Comparison of ENCODE assay signal across 10 cellular contexts in the genomic region with DNA sequence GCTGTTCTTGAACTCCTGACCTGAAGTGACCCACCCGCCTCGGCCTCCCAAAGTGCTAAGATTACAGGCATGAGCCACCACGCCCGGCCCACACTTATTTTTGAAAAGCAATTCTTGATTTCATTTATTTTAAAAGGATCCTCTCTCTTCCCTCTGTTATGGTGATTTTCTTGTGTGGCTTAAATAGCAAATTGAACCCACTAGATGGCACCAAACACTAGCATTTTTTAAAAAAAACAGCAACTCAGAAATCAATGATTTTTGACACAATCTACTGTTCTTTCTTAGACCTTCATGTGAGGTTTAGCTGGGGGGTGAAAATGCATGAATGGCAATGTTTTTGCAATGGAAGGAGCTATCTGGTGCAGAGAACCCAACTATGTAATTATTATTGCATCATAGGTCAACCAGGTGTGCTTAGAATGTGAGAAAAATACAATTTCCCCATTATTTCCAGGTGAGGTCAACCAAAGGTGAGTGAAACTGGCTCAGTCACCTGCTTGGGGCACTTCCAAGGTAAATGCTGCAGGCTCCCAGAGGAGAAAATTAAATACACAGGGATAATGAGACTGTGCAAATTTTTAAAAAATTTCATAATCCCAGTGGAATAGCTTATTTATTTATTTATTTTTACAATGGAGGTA.
DNase-seq lines count a peak whose midpoint lies in the region; ATAC-seq and TF ChIP-seq lines count a peak whose summit lies in the region.
"Had no signal": no experiment of that assay in that cellular context is flagged by ENCODE, and none has a peak within 500 bp of the region (broad histone marks: within the 10 kb centered on the region; RNA-seq: fewer than 3 reads in every experiment).

No MANE protein-coding gene starts in this region.

- peak; percentile 0 for DNase-seq in SKM-1 treated with dmso at 0.1 percent for 144 hours (lab: John Stamatoyannopoulos, UW; ENCODE audit: unreplicated experiment)
- no peak for DNase-seq in SKM-1 (lab: John Stamatoyannopoulos, UW; ENCODE audit: unreplicated experiment)
- peak; percentile 18 for DNase-seq in NCI-H2171 treated with DMSO at 0.1 percent for 48 hours (lab: John Stamatoyannopoulos, UW)
- no peak for DNase-seq in endodermal cell
- peak; percentile 13 for DNase-seq in superior temporal gyrus (ENCODE audit: extremely low spot score)
- no peak for DNase-seq in activated naive CD4-positive, alpha-beta T cell treated with anti-CD3 and anti-CD28 coated beads for 36 hours
- no peak for DNase-seq in activated naive CD4-positive, alpha-beta T cell treated with Interleukin-2 at 50 U/mL for 16 hours

- H3K9me3 Mint-ChIP-seq in endodermal cell = no peaks in the 10 kb centered on the region
- no peaks in the 10 kb centered on the region for H3K9me3 Mint-ChIP-seq in activated naive CD4-positive, alpha-beta T cell treated with anti-CD3 and anti-CD28 coated beads for 36 hours

- no peaks in the 10 kb centered on the region for H3K36me3 ChIP-seq in endodermal cell (ENCODE audit: control insufficient read depth, insufficient read depth, low read length)
- H3K36me3 ChIP-seq: thoracic aorta had no signal

- no peak overlapping the region for H3K4me3 Mint-ChIP-seq in endodermal cell
- H3K4me3 Mint-ChIP-seq in activated naive CD4-positive, alpha-beta T cell treated with anti-CD3 and anti-CD28 coated beads for 36 hours = no peak overlapping the region

- no peaks in the 10 kb centered on the region for H3K27me3 Mint-ChIP-seq in endodermal cell (ENCODE audit: insufficient read depth)
- peaks cover 2% of the 10 kb centered on the region for H3K27me3 Mint-ChIP-seq in activated naive CD4-positive, alpha-beta T cell treated with anti-CD3 and anti-CD28 coated beads for 36 hours (ENCODE audit: low read depth)

- 40 to 42% methylated on average over 2 to 4 of the region's 4 CpGs for WGBS in endodermal cell (ENCODE audit: insufficient coverage in 1 of 2, insufficient read length in 1 of 2), 2 experiments

- no peaks in the 10 kb centered on the region for H3K4me1 Mint-ChIP-seq in endodermal cell
- no peaks in the 10 kb centered on the region for H3K4me1 Mint-ChIP-seq in activated naive CD4-positive, alpha-beta T cell treated with anti-CD3 and anti-CD28 coated beads for 36 hours (ENCODE audit: low read depth)

- no peak overlapping the region for H3K4me3 ChIP-seq in endodermal cell (ENCODE audit: low read length)
- H3K4me3 ChIP-seq: lung, thoracic aorta had no signal

- CTCF ChIA-PET in activated naive CD4-positive, alpha-beta T cell treated with anti-CD3 and anti-CD28 coated beads for 36 hours (lab: Charles Lee) = interaction anchor here (0.7 kb wide), 1 partner anchor 795 kb away, joined by 4 read pairs; no protein-coding TSS in a partner anchor

- TF ChIP-seq CTCF in endodermal cell (conservative IDR thresholded peaks at IDR 0.05) = peak; percentile 82

- H3K27me3 ChIP-seq in endodermal cell (ENCODE audit: control insufficient read depth, insufficient read depth, low read length, poor library complexity, severe bottlenecking) = no peaks in the 10 kb centered on the region

- H3K9me3 ChIP-seq in endodermal cell (ENCODE audit: control insufficient read depth, low read length) = no peaks in the 10 kb centered on the region
- H3K9me3 ChIP-seq: thoracic aorta had no signal

- intact Hi-C loops in activated naive CD4-positive, alpha-beta T cell treated with anti-CD3 and anti-CD28 coated beads for 36 hours (cut with micrococcal nuclease) = no loop called here

- no peak overlapping the region for H3K27ac ChIP-seq in endodermal cell (ENCODE audit: low read depth, low read length)
- H3K27ac ChIP-seq: thoracic aorta had no signal

- no peaks in the 10 kb centered on the region for H3K4me1 ChIP-seq in endodermal cell (ENCODE audit: control insufficient read depth, insufficient read depth, low read length)

- H3K36me3 Mint-ChIP-seq in endodermal cell (ENCODE audit: low read depth) = no peaks in the 10 kb centered on the region
- no peaks in the 10 kb centered on the region for H3K36me3 Mint-ChIP-seq in activated naive CD4-positive, alpha-beta T cell treated with anti-CD3 and anti-CD28 coated beads for 36 hours (ENCODE audit: low read depth)

- H3K27ac Mint-ChIP-seq in endodermal cell = no peak overlapping the region
- no peak overlapping the region for H3K27ac Mint-ChIP-seq in activated naive CD4-positive, alpha-beta T cell treated with anti-CD3 and anti-CD28 coated beads for 36 hours

- no peak for ATAC-seq in HG02973 (IDR thresholded peaks at IDR 0.05; ENCODE audit: unreplicated experiment)

- no peak overlapping the region for H3K9ac ChIP-seq in endodermal cell (ENCODE audit: extremely low read depth, low read length, poor library complexity, severe bottlenecking)

Comparison
In these comparisons a context has a peak if more than half of its experiments do, and no peak if none do; other contexts are left out.
1. DNase-seq: peak in SKM-1 treated with dmso at 0.1 percent for 144 hours (single experiment), NCI-H2171 treated with DMSO at 0.1 percent for 48 hours (single experiment) and superior temporal gyrus (single experiment); none in SKM-1 (single experiment), endodermal cell (single experiment), activated naive CD4-positive, alpha-beta T cell treated with anti-CD3 and anti-CD28 coated beads for 36 hours (single experiment) and activated naive CD4-positive, alpha-beta T cell treated with Interleukin-2 at 50 U/mL for 16 hours (single experiment).